ENCODE assay signal across 13 cellular contexts in genomic region chr22:46104881-46105493, GRCh38. TPM values are rescaled to one million over a fixed set of nuclear protein-coding genes. Genes with fewer than 3 reads are reported as not detected.
DNase-seq lines count a peak whose midpoint lies in the region; ATAC-seq and TF ChIP-seq lines count a peak whose summit lies in the region.
"Had no signal": no experiment of that assay in that cellular context is flagged by ENCODE, and none has a peak within 500 bp of the region (broad histone marks: within the 10 kb centered on the region; RNA-seq: fewer than 3 reads in every experiment).

No MANE protein-coding gene starts in this region.

- H3K9me3 ChIP-seq in AG04450 (ENCODE audit: control insufficient read depth, insufficient read depth, low read length) (no peaks in the 10 kb centered on the region; the same call in 1 of the 2 replicates), adipocyte (ENCODE audit: control insufficient read depth, low read length) (no peaks in the 10 kb centered on the region)
- H3K9me3 ChIP-seq: BLaER1 had no signal

- TF ChIP-seq CTCF in AG04450 (IDR thresholded peaks at IDR 0.05; ENCODE audit: low read depth, low read length) (no peak), fibroblast of villous mesenchyme (IDR thresholded peaks at IDR 0.05; ENCODE audit: insufficient read depth, low read depth, low read length) (peak; percentile 9)

- no peaks in the 10 kb centered on the region for H3K27me3 Mint-ChIP-seq in activated CD8-positive, alpha-beta memory T cell treated with anti-CD3 and anti-CD28 coated beads, Interleukin-2, amount 10 ng/mL, durations not matched to agents 7 days and 5 days
- H3K27me3 Mint-ChIP-seq: activated CD8-positive, alpha-beta T cell treated with anti-CD3 and anti-CD28 coated beads for 36 hours; stimulated activated naive CD8-positive, alpha-beta T cell treated with anti-CD3 and anti-CD28 coated beads, Interleukin-15, Interleukin-2, amounts not matched to agents 100 ng/mL and 50 ng/mL, for 24 hours had no signal

- no peak overlapping the region for H3K27ac Mint-ChIP-seq in activated CD8-positive, alpha-beta memory T cell treated with anti-CD3 and anti-CD28 coated beads, Interleukin-2, amount 10 ng/mL, durations not matched to agents 7 days and 5 days
- H3K27ac Mint-ChIP-seq in stimulated activated effector memory CD8-positive, alpha-beta T cell treated with anti-CD3 and anti-CD28 coated beads, Interleukin-12 subunit alpha, Interleukin-12 subunit beta, amount 100 ng/mL, for 72 hours = no peak overlapping the region
- H3K27ac Mint-ChIP-seq: activated CD8-positive, alpha-beta T cell treated with anti-CD3 and anti-CD28 coated beads for 36 hours; stimulated activated naive CD8-positive, alpha-beta T cell treated with anti-CD3 and anti-CD28 coated beads, Interleukin-15, Interleukin-2, amounts not matched to agents 100 ng/mL and 50 ng/mL, for 24 hours had no signal

- H3K9ac ChIP-seq in adipocyte (ENCODE audit: low read length) = peak overlapping the region; percentile 72
- H3K9ac ChIP-seq: BLaER1 had no signal

- H3K9me3 Mint-ChIP-seq in activated CD8-positive, alpha-beta memory T cell treated with anti-CD3 and anti-CD28 coated beads, Interleukin-2, amount 10 ng/mL, durations not matched to agents 7 days and 5 days (ENCODE audit: low read depth) = no peaks in the 10 kb centered on the region
- no peaks in the 10 kb centered on the region for H3K9me3 Mint-ChIP-seq in stimulated activated effector memory CD8-positive, alpha-beta T cell treated with anti-CD3 and anti-CD28 coated beads, Interleukin-12 subunit alpha, Interleukin-12 subunit beta, amount 100 ng/mL, for 72 hours
- H3K9me3 Mint-ChIP-seq: activated CD8-positive, alpha-beta T cell treated with anti-CD3 and anti-CD28 coated beads for 36 hours; H9; stimulated activated naive CD8-positive, alpha-beta T cell treated with anti-CD3 and anti-CD28 coated beads, Interleukin-15, Interleukin-2, amounts not matched to agents 100 ng/mL and 50 ng/mL, for 24 hours had no signal

- H3K4me3 ChIP-seq in AG04450 (ENCODE audit: low read depth, low read length) (no peak overlapping the region), adipocyte (ENCODE audit: low read length) (no peak overlapping the region), fibroblast of villous mesenchyme (ENCODE audit: low read depth, low read length) (no peak overlapping the region)
- H3K4me3 ChIP-seq: BLaER1 had no signal

- DNase-seq in AG04450 (ENCODE audit: low read depth, low spot score) = no peak
- DNase-seq in adipocyte (ENCODE audit: low read depth) = no peak
- peak; percentile 57 for DNase-seq in fibroblast of villous mesenchyme (ENCODE audit: low read depth)
- no peak for DNase-seq in sciatic nerve (ENCODE audit: low spot score)
- no peak for DNase-seq in hypothalamus (lab: John Stamatoyannopoulos, UW)
- DNase-seq in activated CD8-positive, alpha-beta memory T cell treated with anti-CD3 and anti-CD28 coated beads, Interleukin-2, amount 10 ng/mL, durations not matched to agents 7 days and 5 days = no peak
- no peak for DNase-seq in stimulated activated effector memory CD8-positive, alpha-beta T cell treated with anti-CD3 and anti-CD28 coated beads, Interleukin-12 subunit alpha, Interleukin-12 subunit beta, amount 100 ng/mL, for 72 hours (ENCODE audit: low spot score in 2 of 2)
- DNase-seq: activated CD8-positive, alpha-beta T cell treated with anti-CD3 and anti-CD28 coated beads for 36 hours; H9; stimulated activated CD4-positive, alpha-beta T cell treated with anti-CD3 and anti-CD28 coated beads, Interleukin-15, amount 100 ng/mL, for 24 hours had no signal

- H3K36me3 ChIP-seq in adipocyte (ENCODE audit: control insufficient read depth, insufficient read depth, low read length, severe bottlenecking) = peaks cover 81% of the 10 kb centered on the region

- H3K4me1 ChIP-seq in adipocyte (ENCODE audit: control insufficient read depth, insufficient read depth, low read length) = peaks cover 72% of the 10 kb centered on the region

- peak; percentile 1 for ATAC-seq in sciatic nerve
- ATAC-seq in HG03439 (IDR thresholded peaks at IDR 0.05; ENCODE audit: unreplicated experiment) = no peak
- ATAC-seq in activated CD8-positive, alpha-beta memory T cell treated with anti-CD3 and anti-CD28 coated beads, Interleukin-2, amount 10 ng/mL, durations not matched to agents 7 days and 5 days = no peak
- no peak for ATAC-seq in stimulated activated effector memory CD8-positive, alpha-beta T cell treated with anti-CD3 and anti-CD28 coated beads, Interleukin-12 subunit alpha, Interleukin-12 subunit beta, amount 100 ng/mL, for 72 hours
- ATAC-seq: activated CD8-positive, alpha-beta T cell treated with anti-CD3 and anti-CD28 coated beads for 36 hours had no signal

- H3K27me3 ChIP-seq in AG04450 (ENCODE audit: control insufficient read depth, insufficient read depth, low read length) (no peaks in the 10 kb centered on the region), adipocyte (replicated peaks; ENCODE audit: control insufficient read depth, insufficient read depth, low read length) (no peaks in the 10 kb centered on the region)
- H3K27me3 ChIP-seq: BLaER1 had no signal

- H3K4me1 Mint-ChIP-seq in activated CD8-positive, alpha-beta memory T cell treated with anti-CD3 and anti-CD28 coated beads, Interleukin-2, amount 10 ng/mL, durations not matched to agents 7 days and 5 days = no peaks in the 10 kb centered on the region
- H3K4me1 Mint-ChIP-seq in stimulated activated effector memory CD8-positive, alpha-beta T cell treated with anti-CD3 and anti-CD28 coated beads, Interleukin-12 subunit alpha, Interleukin-12 subunit beta, amount 100 ng/mL, for 72 hours = no peaks in the 10 kb centered on the region

- H3K36me3 Mint-ChIP-seq in activated CD8-positive, alpha-beta memory T cell treated with anti-CD3 and anti-CD28 coated beads, Interleukin-2, amount 10 ng/mL, durations not matched to agents 7 days and 5 days = no peaks in the 10 kb centered on the region
- no peaks in the 10 kb centered on the region for H3K36me3 Mint-ChIP-seq in stimulated activated effector memory CD8-positive, alpha-beta T cell treated with anti-CD3 and anti-CD28 coated beads, Interleukin-12 subunit alpha, Interleukin-12 subunit beta, amount 100 ng/mL, for 72 hours

- no peak overlapping the region for H3K4me3 Mint-ChIP-seq in activated CD8-positive, alpha-beta memory T cell treated with anti-CD3 and anti-CD28 coated beads, Interleukin-2, amount 10 ng/mL, durations not matched to agents 7 days and 5 days
- no peak overlapping the region for H3K4me3 Mint-ChIP-seq in stimulated activated effector memory CD8-positive, alpha-beta T cell treated with anti-CD3 and anti-CD28 coated beads, Interleukin-12 subunit alpha, Interleukin-12 subunit beta, amount 100 ng/mL, for 72 hours
- H3K4me3 Mint-ChIP-seq: activated CD8-positive, alpha-beta T cell treated with anti-CD3 and anti-CD28 coated beads for 36 hours; H9; stimulated activated naive CD8-positive, alpha-beta T cell treated with anti-CD3 and anti-CD28 coated beads, Interleukin-15, Interleukin-2, amounts not matched to agents 100 ng/mL and 50 ng/mL, for 24 hours had no signal

- CTCF ChIA-PET in AG04450 (lab: Charles Lee) = interaction anchor here (1.4 kb wide), 1 partner anchor 99 kb away, joined by 3 read pairs; no protein-coding TSS in a partner anchor
- CTCF ChIA-PET in activated CD8-positive, alpha-beta memory T cell treated with anti-CD3 and anti-CD28 coated beads, Interleukin-2, amount 10 ng/mL, durations not matched to agents 7 days and 5 days (lab: Charles Lee) = no interaction called here

- POLR2A ChIA-PET in AG04450 (lab: Yijun Ruan, JAX) = no interaction called here

- peak overlapping the region; percentile 61 for H3K27ac ChIP-seq in AG04450 (ENCODE audit: low read depth, low read length)
- H3K27ac ChIP-seq: BLaER1 had no signal

- intact Hi-C loops in sciatic nerve (cut with DNase I) = no loop called here

RNA-seq across cellular contexts. Expression of gene PPARA, which starts 45.3 kb away (rescaled TPM):
- polyA plus RNA-seq in AG04450 (2011; rRNA removed) = 8.5 and 10.4 TPM in 2 replicates
- polyA minus RNA-seq in AG04450 (2011; rRNA and poly(A)+ RNA removed) = 11.5 and 14.1 TPM in 2 replicates
- total RNA-seq in fibroblast of villous mesenchyme = 14.2 and 15.5 TPM in 2 replicates
- 39.2 TPM for total RNA-seq in sciatic nerve
- total RNA-seq in activated CD8-positive, alpha-beta memory T cell treated with anti-CD3 and anti-CD28 coated beads, Interleukin-2, amount 10 ng/mL, durations not matched to agents 7 days and 5 days = 10 to 100 TPM; 16.0 to 22.6 TPM
